ENCODE assay signal across 1 cellular context in genomic region chr11:65890324-65891179, GRCh38.
A peak's percentile ranks its signal among the peaks of the same experiment; 100 is the strongest.
TF ChIP-seq lines count a peak whose summit lies in the region.

Gene CCDC85B (plus strand): TSS chr11:65890673. CDS start chr11:65890784, 111 bp downstream.

TF ChIP-seq in HepG2, 621 proteins besides CTCF, POLR2A, EP300 and RAD21 (continued from another document and continues in another):
- TF ChIP-seq, protein P1, sequence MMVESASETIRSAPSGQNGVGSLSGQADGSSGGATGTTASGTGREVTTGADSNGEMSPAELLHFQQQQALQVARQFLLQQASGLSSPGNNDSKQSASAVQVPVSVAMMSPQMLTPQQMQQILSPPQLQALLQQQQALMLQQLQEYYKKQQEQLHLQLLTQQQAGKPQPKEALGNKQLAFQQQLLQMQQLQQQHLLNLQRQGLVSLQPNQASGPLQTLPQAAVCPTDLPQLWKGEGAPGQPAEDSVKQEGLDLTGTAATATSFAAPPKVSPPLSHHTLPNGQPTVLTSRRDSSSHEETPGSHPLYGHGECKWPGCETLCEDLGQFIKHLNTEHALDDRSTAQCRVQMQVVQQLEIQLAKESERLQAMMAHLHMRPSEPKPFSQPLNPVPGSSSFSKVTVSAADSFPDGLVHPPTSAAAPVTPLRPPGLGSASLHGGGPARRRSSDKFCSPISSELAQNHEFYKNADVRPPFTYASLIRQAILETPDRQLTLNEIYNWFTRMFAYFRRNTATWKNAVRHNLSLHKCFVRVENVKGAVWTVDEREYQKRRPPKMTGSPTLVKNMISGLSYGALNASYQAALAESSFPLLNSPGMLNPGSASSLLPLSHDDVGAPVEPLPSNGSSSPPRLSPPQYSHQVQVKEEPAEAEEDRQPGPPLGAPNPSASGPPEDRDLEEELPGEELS (CRISPR knock-in tag; IDR thresholded peaks at IDR 0.05) = 0 out of 2 replicates have a peak, but pooled peaks have one; percentile 19
- TF ChIP-seq CBX2 (IDR thresholded peaks at IDR 0.05; ENCODE audit: low read depth, low read length) = no peak
- TF ChIP-seq CBX2 (CRISPR knock-in tag; IDR thresholded peaks at IDR 0.05; ENCODE audit: low read depth) = no peak
- TF ChIP-seq SP140L (CRISPR knock-in tag; IDR thresholded peaks at IDR 0.05; ENCODE audit: borderline replicate concordance) = no peak
- no peak for TF ChIP-seq MTA3 (CRISPR knock-in tag; IDR thresholded peaks at IDR 0.05)
- TF ChIP-seq ZNF282 (IDR thresholded peaks at IDR 0.05; ENCODE audit: partially characterized antibody) = no peak
- no peak for TF ChIP-seq ZBTB42 (CRISPR knock-in tag; IDR thresholded peaks at IDR 0.05)
- no peak for TF ChIP-seq RAD51 (IDR thresholded peaks at IDR 0.05; ENCODE audit: borderline replicate concordance)
- TF ChIP-seq SETDB1 (CRISPR knock-in tag; IDR thresholded peaks at IDR 0.05; ENCODE audit: borderline replicate concordance) = no peak
- TF ChIP-seq NBN (conservative IDR thresholded peaks at IDR 0.05) = no peak
- no peak; the same call in none of the 2 replicates for TF ChIP-seq ZNF274 (CRISPR knock-in tag; IDR thresholded peaks at IDR 0.05)
- peak; percentile 57 for TF ChIP-seq DR1 (CRISPR knock-in tag; IDR thresholded peaks at IDR 0.05)
- TF ChIP-seq, protein P2, sequence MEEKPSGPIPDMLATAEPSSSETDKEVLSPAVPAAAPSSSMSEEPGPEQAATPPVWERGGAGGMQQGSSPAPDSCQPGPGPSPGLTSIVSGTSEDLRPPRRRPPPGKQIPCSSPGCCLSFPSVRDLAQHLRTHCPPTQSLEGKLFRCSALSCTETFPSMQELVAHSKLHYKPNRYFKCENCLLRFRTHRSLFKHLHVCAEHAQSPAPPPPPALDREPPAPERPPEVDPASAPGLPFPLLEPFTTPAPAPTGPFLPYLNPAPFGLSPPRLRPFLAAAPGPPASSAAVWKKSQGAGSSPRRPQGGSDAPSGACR (CRISPR knock-in tag; IDR thresholded peaks at IDR 0.05) = no peak
- no peak for TF ChIP-seq ZMYM3 (CRISPR knock-in tag; IDR thresholded peaks at IDR 0.05)
- no peak for TF ChIP-seq ZNF224 (CRISPR knock-in tag; IDR thresholded peaks at IDR 0.05)
- TF ChIP-seq KDM6A (CRISPR knock-in tag; IDR thresholded peaks at IDR 0.05; ENCODE audit: low read depth) = no peak
- 0 out of 2 replicates have a peak, but pooled peaks have one; percentile 7 for TF ChIP-seq HIVEP1 (CRISPR knock-in tag; IDR thresholded peaks at IDR 0.05)
- no peak for TF ChIP-seq POGZ (CRISPR knock-in tag; IDR thresholded peaks at IDR 0.05)
- TF ChIP-seq, protein P3, sequence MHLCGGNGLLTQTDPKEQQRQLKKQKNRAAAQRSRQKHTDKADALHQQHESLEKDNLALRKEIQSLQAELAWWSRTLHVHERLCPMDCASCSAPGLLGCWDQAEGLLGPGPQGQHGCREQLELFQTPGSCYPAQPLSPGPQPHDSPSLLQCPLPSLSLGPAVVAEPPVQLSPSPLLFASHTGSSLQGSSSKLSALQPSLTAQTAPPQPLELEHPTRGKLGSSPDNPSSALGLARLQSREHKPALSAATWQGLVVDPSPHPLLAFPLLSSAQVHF (CRISPR knock-in tag; IDR thresholded peaks at IDR 0.05) = no peak; the same call in 1 of the 2 replicates
- TF ChIP-seq ZNF691 (CRISPR knock-in tag; IDR thresholded peaks at IDR 0.05; ENCODE audit: borderline replicate concordance, low read depth) = 0 out of 2 replicates have a peak, but pooled peaks have one; percentile 49
- TF ChIP-seq SNRNP70 (IDR thresholded peaks at IDR 0.05; ENCODE audit: low read depth, low read length) = no peak
- TF ChIP-seq, protein P4, sequence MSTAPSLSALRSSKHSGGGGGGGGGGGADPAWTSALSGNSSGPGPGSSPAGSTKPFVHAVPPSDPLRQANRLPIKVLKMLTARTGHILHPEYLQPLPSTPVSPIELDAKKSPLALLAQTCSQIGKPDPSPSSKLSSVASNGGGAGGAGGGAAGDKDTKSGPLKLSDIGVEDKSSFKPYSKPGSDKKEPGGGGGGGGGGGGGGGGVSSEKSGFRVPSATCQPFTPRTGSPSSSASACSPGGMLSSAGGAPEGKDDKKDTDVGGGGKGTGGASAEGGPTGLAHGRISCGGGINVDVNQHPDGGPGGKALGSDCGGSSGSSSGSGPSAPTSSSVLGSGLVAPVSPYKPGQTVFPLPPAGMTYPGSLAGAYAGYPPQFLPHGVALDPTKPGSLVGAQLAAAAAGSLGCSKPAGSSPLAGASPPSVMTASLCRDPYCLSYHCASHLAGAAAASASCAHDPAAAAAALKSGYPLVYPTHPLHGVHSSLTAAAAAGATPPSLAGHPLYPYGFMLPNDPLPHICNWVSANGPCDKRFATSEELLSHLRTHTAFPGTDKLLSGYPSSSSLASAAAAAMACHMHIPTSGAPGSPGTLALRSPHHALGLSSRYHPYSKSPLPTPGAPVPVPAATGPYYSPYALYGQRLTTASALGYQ (CRISPR knock-in tag; IDR thresholded peaks at IDR 0.05) = peak; percentile 35; the same call in 1 of the 2 replicates
- TF ChIP-seq KLF6 (CRISPR knock-in tag; IDR thresholded peaks at IDR 0.05) = peak; percentile 88; the same call in 1 of the 2 replicates
- TF ChIP-seq SUZ12 (IDR thresholded peaks at IDR 0.05; ENCODE audit: low read depth, low read length) = no peak
- TF ChIP-seq GABPA (IDR thresholded peaks at IDR 0.05; ENCODE audit: low read depth, low read length) = no peak
- no peak for TF ChIP-seq GABPA (CRISPR knock-in tag; IDR thresholded peaks at IDR 0.05; ENCODE audit: low read depth)
- no peak for TF ChIP-seq ZKSCAN5 (CRISPR knock-in tag; IDR thresholded peaks at IDR 0.05)
- TF ChIP-seq ZNF556 (CRISPR knock-in tag; IDR thresholded peaks at IDR 0.05; ENCODE audit: borderline replicate concordance) = peak; percentile 41; the same call in 1 of the 2 replicates
- TF ChIP-seq KDM5B (CRISPR knock-in tag; IDR thresholded peaks at IDR 0.05; ENCODE audit: borderline replicate concordance) = peak; percentile 71; the same call in 1 of the 2 replicates
- TF ChIP-seq, protein P5, sequence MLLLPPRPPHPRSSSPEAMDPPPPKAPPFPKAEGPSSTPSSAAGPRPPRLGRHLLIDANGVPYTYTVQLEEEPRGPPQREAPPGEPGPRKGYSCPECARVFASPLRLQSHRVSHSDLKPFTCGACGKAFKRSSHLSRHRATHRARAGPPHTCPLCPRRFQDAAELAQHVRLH (CRISPR knock-in tag; IDR thresholded peaks at IDR 0.05; ENCODE audit: borderline replicate concordance, low read depth) = peak; percentile 47; the same call in 1 of the 2 replicates
- TF ChIP-seq HBP1 (CRISPR knock-in tag; IDR thresholded peaks at IDR 0.05; ENCODE audit: low read depth) = 0 out of 2 replicates have a peak, but pooled peaks have one; percentile 25
- no peak for TF ChIP-seq ZSCAN25 (CRISPR knock-in tag; IDR thresholded peaks at IDR 0.05)
- TF ChIP-seq TEAD2 (CRISPR knock-in tag; IDR thresholded peaks at IDR 0.05) = no peak
- TF ChIP-seq TCF7 (IDR thresholded peaks at IDR 0.05; ENCODE audit: low read depth) = no peak
- peak; percentile 46; the same call in 1 of the 2 replicates for TF ChIP-seq ZNF747 (CRISPR knock-in tag; IDR thresholded peaks at IDR 0.05; ENCODE audit: borderline replicate concordance)
- no peak for TF ChIP-seq ATAD3A (CRISPR knock-in tag; IDR thresholded peaks at IDR 0.05)
- TF ChIP-seq ZNF331 (CRISPR knock-in tag; IDR thresholded peaks at IDR 0.05) = no peak; the same call in 1 of the 2 replicates
- 0 out of 2 replicates have a peak, but pooled peaks have one; percentile 54 for TF ChIP-seq ZSCAN5A (CRISPR knock-in tag; IDR thresholded peaks at IDR 0.05; ENCODE audit: borderline replicate concordance)
- TF ChIP-seq CREB1 (IDR thresholded peaks at IDR 0.05) = peak; percentile 52; the same call in 1 of the 2 replicates
- TF ChIP-seq CREB1 (CRISPR knock-in tag; IDR thresholded peaks at IDR 0.05) = no peak
- TF ChIP-seq NFE2L2 (IDR thresholded peaks at IDR 0.05; ENCODE audit: low read length) = no peak
- no peak for TF ChIP-seq KLF13 (CRISPR knock-in tag; IDR thresholded peaks at IDR 0.05)
- peak in 1 of 2 experiments; percentile 58; a peak in 2 of 4 replicates for TF ChIP-seq KLF16 (CRISPR knock-in tag; IDR thresholded peaks at IDR 0.05)
- no peak for TF ChIP-seq PHB2 (IDR thresholded peaks at IDR 0.05; ENCODE audit: partially characterized antibody)
- no peak for TF ChIP-seq CSRNP2 (CRISPR knock-in tag; conservative IDR thresholded peaks at IDR 0.05; ENCODE audit: low read depth)
- no peak for TF ChIP-seq NFRKB (IDR thresholded peaks at IDR 0.05)
- no peak for TF ChIP-seq ZNF724P (CRISPR knock-in tag; IDR thresholded peaks at IDR 0.05; ENCODE audit: borderline replicate concordance)
- TF ChIP-seq, protein P6, sequence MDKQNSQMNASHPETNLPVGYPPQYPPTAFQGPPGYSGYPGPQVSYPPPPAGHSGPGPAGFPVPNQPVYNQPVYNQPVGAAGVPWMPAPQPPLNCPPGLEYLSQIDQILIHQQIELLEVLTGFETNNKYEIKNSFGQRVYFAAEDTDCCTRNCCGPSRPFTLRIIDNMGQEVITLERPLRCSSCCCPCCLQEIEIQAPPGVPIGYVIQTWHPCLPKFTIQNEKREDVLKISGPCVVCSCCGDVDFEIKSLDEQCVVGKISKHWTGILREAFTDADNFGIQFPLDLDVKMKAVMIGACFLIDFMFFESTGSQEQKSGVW (CRISPR knock-in tag; IDR thresholded peaks at IDR 0.05; ENCODE audit: borderline replicate concordance) = no peak
- TF ChIP-seq GATA4 (IDR thresholded peaks at IDR 0.05; ENCODE audit: borderline replicate concordance, low read depth) = 0 out of 2 replicates have a peak, but pooled peaks have one; percentile 40
- TF ChIP-seq ZNF749 (CRISPR knock-in tag; IDR thresholded peaks at IDR 0.05; ENCODE audit: borderline replicate concordance) = peak; percentile 72; the same call in 1 of the 2 replicates
- TF ChIP-seq NONO (IDR thresholded peaks at IDR 0.05) = no peak
- TF ChIP-seq NONO (CRISPR knock-in tag; conservative IDR thresholded peaks at IDR 0.05) = peak; percentile 87
- TF ChIP-seq, protein P7, sequence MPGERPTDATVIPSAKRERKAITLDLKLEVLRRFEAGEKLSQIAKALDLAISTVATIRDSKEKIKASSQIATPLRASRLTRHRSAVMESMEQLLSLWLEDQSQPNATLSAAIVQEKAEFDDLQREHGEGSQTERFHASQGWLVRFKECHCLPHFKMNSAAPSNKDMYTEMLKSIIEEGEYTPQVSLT (CRISPR knock-in tag; IDR thresholded peaks at IDR 0.05; ENCODE audit: borderline replicate concordance, low read depth) = no peak
- TF ChIP-seq, protein P8, sequence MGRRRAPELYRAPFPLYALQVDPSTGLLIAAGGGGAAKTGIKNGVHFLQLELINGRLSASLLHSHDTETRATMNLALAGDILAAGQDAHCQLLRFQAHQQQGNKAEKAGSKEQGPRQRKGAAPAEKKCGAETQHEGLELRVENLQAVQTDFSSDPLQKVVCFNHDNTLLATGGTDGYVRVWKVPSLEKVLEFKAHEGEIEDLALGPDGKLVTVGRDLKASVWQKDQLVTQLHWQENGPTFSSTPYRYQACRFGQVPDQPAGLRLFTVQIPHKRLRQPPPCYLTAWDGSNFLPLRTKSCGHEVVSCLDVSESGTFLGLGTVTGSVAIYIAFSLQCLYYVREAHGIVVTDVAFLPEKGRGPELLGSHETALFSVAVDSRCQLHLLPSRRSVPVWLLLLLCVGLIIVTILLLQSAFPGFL (CRISPR knock-in tag; IDR thresholded peaks at IDR 0.05) = no peak
- TF ChIP-seq CERS6 (CRISPR knock-in tag; IDR thresholded peaks at IDR 0.05) = peak; percentile 89; the same call in 1 of the 2 replicates
